In genomic region chr3:74614133-74614967, GRCh38 we compare ENCODE assay signal across 8 cellular contexts.
A peak's percentile ranks its signal among the peaks of the same experiment; 100 is the strongest.
DNase-seq lines count a peak whose midpoint lies in the region; ATAC-seq and TF ChIP-seq lines count a peak whose summit lies in the region.

Gene CNTN3, minus strand, starts transcription at chr3:74614659. Its CDS starts 93,547 bp downstream, at chr3:74521112.

- H3K4me1 Mint-ChIP-seq in nephron = peaks cover 21% of the 10 kb centered on the region

- TF ChIP-seq CTCF in fibroblast of pulmonary artery (IDR thresholded peaks at IDR 0.05; ENCODE audit: low read length, missing control alignments) (no peak), nephron (IDR thresholded peaks at IDR 0.05; ENCODE audit: unreplicated experiment in 3 of 3) (no peak)

- ATAC-seq in HG03139 (IDR thresholded peaks at IDR 0.05; ENCODE audit: unreplicated experiment) = no peak
- no peak for ATAC-seq in HG03039 (IDR thresholded peaks at IDR 0.05; ENCODE audit: unreplicated experiment)

- H3K4me3 ChIP-seq in fibroblast of pulmonary artery (replicated peaks; ENCODE audit: low read depth, low read length) = peak within 1 kb of the TSS; percentile 60

- peak within 1 kb of the TSS in 1 of 3 experiments; percentile 28 for H3K27ac Mint-ChIP-seq in nephron

- peak within 1 kb of the TSS; percentile 78 to 92 (median 89) for H3K4me3 Mint-ChIP-seq in nephron

- DNase-seq in 8988T = peak; percentile 20
- DNase-seq in NCI-H1092 (lab: John Stamatoyannopoulos, UW) = peak; percentile 31
- peak; percentile 42 for DNase-seq in fibroblast of pulmonary artery (ENCODE audit: low read depth)
- no peak for DNase-seq in stimulated activated CD4-positive, alpha-beta T cell treated with anti-CD3 and anti-CD28 coated beads, Interleukin-4, amount 100 ng/mL, for 1 hour
- no peak for DNase-seq in pons (ENCODE audit: low spot score)

- peaks cover 87% of the 10 kb centered on the region for H3K27me3 Mint-ChIP-seq in nephron (ENCODE audit: low read depth)

- H3K9me3 Mint-ChIP-seq in nephron = no peaks in the 10 kb centered on the region

- H3K36me3 Mint-ChIP-seq in nephron (ENCODE audit: low read depth) = no peaks in the 10 kb centered on the region

Comparison
In these comparisons a context has a peak if more than half of its experiments do, and no peak if none do; other contexts are left out.
1. DNase-seq: peak in 8988T (single experiment), NCI-H1092 (single experiment) and fibroblast of pulmonary artery (single experiment); none in stimulated activated CD4-positive, alpha-beta T cell treated with anti-CD3 and anti-CD28 coated beads, Interleukin-4, amount 100 ng/mL, for 1 hour (single experiment) and pons (single experiment).